ENCODE assay signal across 2 cellular contexts in genomic region chr19:49364083-49364687, GRCh38.
A peak's percentile ranks its signal among the peaks of the same experiment; 100 is the strongest.
TF ChIP-seq lines count a peak whose summit lies in the region.

No MANE protein-coding gene starts in this region.

TF ChIP-seq in HEK293, 187 proteins besides CTCF, POLR2A, EP300 and RAD21 (continued from another document):
- TF ChIP-seq KLF17 (tag by site-specific recombination; IDR thresholded peaks at IDR 0.05) (no peak), ZBTB21 (tag by site-specific recombination; IDR thresholded peaks at IDR 0.05) (peak; percentile 14; the same call in 1 of the 2 replicates), RBAK (tag by site-specific recombination; IDR thresholded peaks at IDR 0.05) (no peak), ZNF639 (tag by site-specific recombination; IDR thresholded peaks at IDR 0.05) (no peak), ZNF521 (tag by site-specific recombination; IDR thresholded peaks at IDR 0.05) (no peak), ZNF311 (tag by site-specific recombination; IDR thresholded peaks at IDR 0.05; ENCODE audit: borderline replicate concordance) (no peak), ZIC2 (tag by site-specific recombination; IDR thresholded peaks at IDR 0.05) (no peak), ZNF621 (tag by site-specific recombination; IDR thresholded peaks at IDR 0.05) (no peak), ZFP69B (tag by site-specific recombination; IDR thresholded peaks at IDR 0.05) (0 out of 2 replicates have a peak, but pooled peaks have one; percentile 47), ZNF555 (tag by site-specific recombination; conservative IDR thresholded peaks at IDR 0.05) (no peak), HOXA7 (CRISPR knock-in tag; IDR thresholded peaks at IDR 0.05; ENCODE audit: borderline replicate concordance) (no peak), ZNF501 (tag by site-specific recombination; IDR thresholded peaks at IDR 0.05) (0 out of 2 replicates have a peak, but pooled peaks have one; percentile 12), ZNF704 (tag by site-specific recombination; IDR thresholded peaks at IDR 0.05) (no peak), KLF1 (tag by site-specific recombination; IDR thresholded peaks at IDR 0.05) (no peak), ZNF350 (tag by site-specific recombination; IDR thresholded peaks at IDR 0.05) (no peak), ZSCAN30 (tag by site-specific recombination; IDR thresholded peaks at IDR 0.05) (no peak), YY2 (tag by site-specific recombination; IDR thresholded peaks at IDR 0.05) (no peak), SP7 (tag by site-specific recombination; IDR thresholded peaks at IDR 0.05) (peak; percentile 14; the same call in 1 of the 2 replicates), ZNF529 (tag by site-specific recombination; IDR thresholded peaks at IDR 0.05; ENCODE audit: insufficient replicate concordance) (no peak)

TF ChIP-seq in K562, 482 proteins besides CTCF, POLR2A, EP300 and RAD21 (continued from another document and continues in another):
- TF ChIP-seq ZNF639 (CRISPR knock-in tag; conservative IDR thresholded peaks at IDR 0.05 in 1 of 2, IDR thresholded peaks at IDR 0.05 in 1 of 2) (0 out of 4 replicates have a peak, but pooled peaks of 1 of the 2 experiments have one; percentile 55), RNF2 (IDR thresholded peaks at IDR 0.05) (no peak), MED1 (CRISPR knock-in tag; IDR thresholded peaks at IDR 0.05; ENCODE audit: borderline replicate concordance) (no peak), LEF1 (IDR thresholded peaks at IDR 0.05) (0 out of 2 replicates have a peak, but pooled peaks have one; percentile 50), TFE3 (CRISPR knock-in tag; IDR thresholded peaks at IDR 0.05) (no peak), POLR2G (IDR thresholded peaks at IDR 0.05; ENCODE audit: low read depth, low read length) (0 out of 2 replicates have a peak, but pooled peaks have one; percentile 37), STAG1 (CRISPR knock-in tag; IDR thresholded peaks at IDR 0.05; ENCODE audit: borderline replicate concordance) (no peak), POLR3A (IDR thresholded peaks at IDR 0.05; ENCODE audit: borderline replicate concordance, extremely low read depth, insufficient read depth, insufficient read length) (no peak), SP2 (IDR thresholded peaks at IDR 0.05; ENCODE audit: extremely low read depth, low read depth, low read length, poor library complexity, severe bottlenecking) (no peak), PCBP2 (IDR thresholded peaks at IDR 0.05; ENCODE audit: low read depth, low read length, poor library complexity, severe bottlenecking) (no peak), MTA1 (IDR thresholded peaks at IDR 0.05; ENCODE audit: borderline replicate concordance) (0 out of 2 replicates have a peak, but pooled peaks have one; percentile 7), TGIF2 (CRISPR knock-in tag; IDR thresholded peaks at IDR 0.05) (no peak), BCOR (IDR thresholded peaks at IDR 0.05) (peak; percentile 64), TAF15 (IDR thresholded peaks at IDR 0.05; ENCODE audit: low read depth, low read length) (no peak), PURB (CRISPR knock-in tag; IDR thresholded peaks at IDR 0.05; ENCODE audit: low read depth) (no peak), FOXJ2 (tag; IDR thresholded peaks at IDR 0.05) (0 out of 2 replicates have a peak, but pooled peaks have one; percentile 30), ARNT (IDR thresholded peaks at IDR 0.05) (0 out of 4 replicates have a peak, but pooled peaks of 1 of the 2 experiments have one; percentile 8), ZNF41 (CRISPR knock-in tag; conservative IDR thresholded peaks at IDR 0.05) (no peak), CC2D1A (IDR thresholded peaks at IDR 0.05) (0 out of 2 replicates have a peak, but pooled peaks have one; percentile 20), ELF4 (CRISPR knock-in tag; IDR thresholded peaks at IDR 0.05) (no peak), BCL6 (CRISPR knock-in tag; IDR thresholded peaks at IDR 0.05) (no peak), DEAF1 (CRISPR knock-in tag; IDR thresholded peaks at IDR 0.05) (no peak), THRB (CRISPR knock-in tag; conservative IDR thresholded peaks at IDR 0.05) (no peak), PHF21A (IDR thresholded peaks at IDR 0.05; ENCODE audit: borderline replicate concordance, low read depth) (0 out of 2 replicates have a peak, but pooled peaks have one; percentile 44), NFE2L1 (tag; IDR thresholded peaks at IDR 0.05; ENCODE audit: borderline replicate concordance, low read depth) (no peak), ZNF354B (CRISPR knock-in tag; IDR thresholded peaks at IDR 0.05) (no peak), U2AF2 (optimal IDR thresholded peaks at IDR 0.05; ENCODE audit: low read depth, low read length) (no peak), TEAD2 (tag; IDR thresholded peaks at IDR 0.05) (no peak), NBN (IDR thresholded peaks at IDR 0.05; ENCODE audit: low read depth) (0 out of 2 replicates have a peak, but pooled peaks have one; percentile 51), ATF2 (CRISPR knock-in tag; IDR thresholded peaks at IDR 0.05) (no peak), HES1 (IDR thresholded peaks at IDR 0.05; ENCODE audit: low read depth) (no peak), ZNF512 (tag; IDR thresholded peaks at IDR 0.05) (peak; percentile 74), KLF6 (CRISPR knock-in tag; IDR thresholded peaks at IDR 0.05; ENCODE audit: borderline replicate concordance) (no peak), GABPB2 (CRISPR knock-in tag; conservative IDR thresholded peaks at IDR 0.05) (no peak), PHF8 (IDR thresholded peaks at IDR 0.05; ENCODE audit: borderline replicate concordance, low read length) (peak; percentile 37; the same call in 1 of the 2 replicates), MXI1 (IDR thresholded peaks at IDR 0.05; ENCODE audit: low read depth, low read length) (no peak), CBX5 (IDR thresholded peaks at IDR 0.05; ENCODE audit: borderline replicate concordance, low read depth) (no peak), GTF2E2 (tag; IDR thresholded peaks at IDR 0.05) (no peak), VEZF1 (CRISPR knock-in tag; IDR thresholded peaks at IDR 0.05) (peak; percentile 35; the same call in 1 of the 2 replicates), HLTF (IDR thresholded peaks at IDR 0.05) (0 out of 2 replicates have a peak, but pooled peaks have one; percentile 26), HDAC1 (IDR thresholded peaks at IDR 0.05) (0 out of 4 replicates have a peak, but pooled peaks of 1 of the 2 experiments have one; percentile 47), NR2C1 (IDR thresholded peaks at IDR 0.05) (no peak), NR2C1 (tag; IDR thresholded peaks at IDR 0.05) (no peak), ZNF263 (CRISPR knock-in tag; IDR thresholded peaks at IDR 0.05; ENCODE audit: borderline replicate concordance) (peak; percentile 38; the same call in 1 of the 2 replicates), ZFP1 (CRISPR knock-in tag; IDR thresholded peaks at IDR 0.05) (no peak), RNF219 (CRISPR knock-in tag; IDR thresholded peaks at IDR 0.05) (no peak)
